ENCODE assay signal across 8 cellular contexts in genomic region chr10:88064608-88065383, GRCh38.
DNase-seq lines count a peak whose midpoint lies in the region; ATAC-seq and TF ChIP-seq lines count a peak whose summit lies in the region.

No MANE protein-coding gene starts in this region.

- H3K4me1 Mint-ChIP-seq in effector memory CD8-positive, alpha-beta T cell (ENCODE audit: low read depth in 2 of 2), result peaks cover 26 to 35% of the 10 kb centered on the region in 2 donors
- H3K4me1 Mint-ChIP-seq in Caco-2 (ENCODE audit: low read depth, unreplicated experiment), result no peaks in the 10 kb centered on the region

- H3K36me3 ChIP-seq in OCI-LY7 (ENCODE audit: insufficient read depth, low read length) (no peaks in the 10 kb centered on the region), Caco-2 (ENCODE audit: control insufficient read depth, insufficient read depth, low read length) (no peaks in the 10 kb centered on the region)

- H3K4me3 ChIP-seq in OCI-LY7 (ENCODE audit: low read depth, low read length, poor library complexity, severe bottlenecking) (no peak overlapping the region), Caco-2 (ENCODE audit: low read depth, low read length) (no peak overlapping the region)

- BruUV-seq in OCI-LY7 (replicated peaks; lab: Mats Ljungman, UMichigan) (no TSS peak), Caco-2 (replicated peaks; lab: Mats Ljungman, UMichigan) (no TSS peak)

- peak; percentile 45 for ATAC-seq in HG02884 (IDR thresholded peaks at IDR 0.05; ENCODE audit: unreplicated experiment)
- ATAC-seq in effector memory CD8-positive, alpha-beta T cell (replicated peaks), result peak; percentile 41

- no peaks in the 10 kb centered on the region for H3K27me3 ChIP-seq in Caco-2 (replicated peaks; ENCODE audit: control insufficient read depth, insufficient read depth, low read length)

- H3K4me2 ChIP-seq in OCI-LY7 (ENCODE audit: low read length), result peak overlapping the region; percentile 54

- H3K9me3 ChIP-seq in OCI-LY7 (ENCODE audit: low read length) (no peaks in the 10 kb centered on the region), Caco-2 (no peaks in the 10 kb centered on the region)

- H3K4me3 Mint-ChIP-seq in effector memory CD8-positive, alpha-beta T cell, result no peak overlapping the region
- H3K4me3 Mint-ChIP-seq in Caco-2 (ENCODE audit: unreplicated experiment), result no peak overlapping the region

- CTCF ChIA-PET in OCI-LY7 (lab: Charles Lee; ENCODE audit: unreplicated experiment) (no interaction called here), Caco-2 (lab: Charles Lee) (no interaction called here)

- peak overlapping the region in 1 of 2 donors; percentile 22 for H3K27ac Mint-ChIP-seq in effector memory CD8-positive, alpha-beta T cell
- H3K27ac Mint-ChIP-seq in Caco-2 (ENCODE audit: unreplicated experiment), result no peak overlapping the region

- POLR2A ChIA-PET in OCI-LY7 (lab: Charles Lee), result interaction anchor here (1.0 to 4.8 kb wide), 12 partner anchors 8 to 107 kb away, joined by 4 to 35 read pairs (median 6); no protein-coding TSS in a partner anchor
- POLR2A ChIA-PET in Caco-2 (lab: Charles Lee), result no interaction called here

- no peaks in the 10 kb centered on the region for H4K20me1 ChIP-seq in OCI-LY7 (ENCODE audit: insufficient read depth, low read length)

- peaks cover 89% of the 10 kb centered on the region for H3K4me1 ChIP-seq in OCI-LY7 (ENCODE audit: insufficient read depth, low read length, poor library complexity, severe bottlenecking)
- peaks cover 18% of the 10 kb centered on the region for H3K4me1 ChIP-seq in Caco-2

- H3K27me3 Mint-ChIP-seq in effector memory CD8-positive, alpha-beta T cell, result no peaks in the 10 kb centered on the region
- H3K27me3 Mint-ChIP-seq in Caco-2 (ENCODE audit: insufficient read depth, unreplicated experiment), result no peaks in the 10 kb centered on the region

- H3K9me2 ChIP-seq in OCI-LY7 (ENCODE audit: insufficient read depth, low read length), result no peaks in the 10 kb centered on the region

- H2AFZ ChIP-seq in OCI-LY7 (ENCODE audit: low read length), result peak overlapping the region; percentile 93; the same call in 1 of the 2 replicates

- no peaks in the 10 kb centered on the region for H3K79me2 ChIP-seq in OCI-LY7 (ENCODE audit: insufficient read depth, low read depth, low read length)

- H3K27ac ChIP-seq in OCI-LY7 (ENCODE audit: low read depth, low read length, poor library complexity, severe bottlenecking), result no peak overlapping the region

- peak; percentile 17 to 26 (median 22) for DNase-seq in stimulated activated CD4-positive, alpha-beta T cell treated with anti-CD3 and anti-CD28 coated beads, Interleukin-12 subunit alpha, Interleukin-12 subunit beta, amount 100 ng/mL, for 48 hours (ENCODE audit: low read depth in 2 of 3, low spot score in 1 of 3)
- DNase-seq in stimulated activated CD4-positive, alpha-beta T cell treated with anti-CD3 and anti-CD28 coated beads, Interleukin-4, amount 100 ng/mL, for 4 hours, result no peak
- DNase-seq in OCI-LY7 (ENCODE audit: low spot score) (no peak), Caco-2 (no peak), mesenteric fat pad (ENCODE audit: low spot score) (no peak)
- no peak for DNase-seq in effector memory CD8-positive, alpha-beta T cell
- peak; percentile 10 to 41 for DNase-seq in stimulated activated CD8-positive, alpha-beta memory T cell treated with anti-CD3 and anti-CD28 coated beads, Interleukin-15, amount 100 ng/mL, for 48 hours (ENCODE audit: low read depth in 2 of 2)

- H3K36me3 Mint-ChIP-seq in effector memory CD8-positive, alpha-beta T cell (ENCODE audit: insufficient read depth), result peaks cover 4% of the 10 kb centered on the region
- H3K36me3 Mint-ChIP-seq in Caco-2 (ENCODE audit: insufficient read depth, unreplicated experiment), result no peaks in the 10 kb centered on the region

- intact Hi-C loops in OCI-LY7 (cut with micrococcal nuclease; ENCODE audit: unreplicated experiment), result loop anchor here (5.0 kb wide), 2 partner anchors 202 to 823 kb away; partner anchors contain the start of genes KLLN and PTEN
- intact Hi-C loops in Caco-2 (cut with micrococcal nuclease; ENCODE audit: unreplicated experiment), result no loop called here

- no peak for TF ChIP-seq CTCF in OCI-LY7 (conservative IDR thresholded peaks at IDR 0.05; ENCODE audit: low read length)
- no peak for TF ChIP-seq CTCF in Caco-2 (IDR thresholded peaks at IDR 0.05; ENCODE audit: insufficient read depth in 1 of 2, low read depth in 1 of 2, low read length in 1 of 2, severe bottlenecking in 1 of 2, unreplicated experiment in 1 of 2)

- peaks cover 0 to 8% of the 10 kb centered on the region in 2 donors for H3K9me3 Mint-ChIP-seq in effector memory CD8-positive, alpha-beta T cell
- H3K9me3 Mint-ChIP-seq in Caco-2 (ENCODE audit: unreplicated experiment), result no peaks in the 10 kb centered on the region

Comparison
In these comparisons a context has a peak if more than half of its experiments do, and no peak if none do; other contexts are left out.
1. DNase-seq: peak in stimulated activated CD4-positive, alpha-beta T cell treated with anti-CD3 and anti-CD28 coated beads, Interleukin-12 subunit alpha, Interleukin-12 subunit beta, amount 100 ng/mL, for 48 hours (3 of 3) and stimulated activated CD8-positive, alpha-beta memory T cell treated with anti-CD3 and anti-CD28 coated beads, Interleukin-15, amount 100 ng/mL, for 48 hours (2 of 2); none in stimulated activated CD4-positive, alpha-beta T cell treated with anti-CD3 and anti-CD28 coated beads, Interleukin-4, amount 100 ng/mL, for 4 hours (0 of 2), OCI-LY7 (single experiment), effector memory CD8-positive, alpha-beta T cell (0 of 3), Caco-2 (0 of 2) and mesenteric fat pad (single experiment).